Comparison of ENCODE assay signal across 17 cellular contexts in genomic region chr10:87506988-87507387, GRCh38. TPM values are rescaled to one million over a fixed set of nuclear protein-coding genes. Genes with fewer than 3 reads are reported as not detected.
A peak's percentile ranks its signal among the peaks of the same experiment; 100 is the strongest.
DNase-seq lines count a peak whose midpoint lies in the region; ATAC-seq, FAIRE-seq and TF ChIP-seq lines count a peak whose summit lies in the region.
"Had no signal": no experiment of that assay in that cellular context is flagged by ENCODE, and none has a peak within 500 bp of the region (broad histone marks: within the 10 kb centered on the region; RNA-seq: fewer than 3 reads in every experiment).

No MANE protein-coding gene starts in this region.

- POLR2A ChIA-PET in AG04450 (lab: Yijun Ruan, JAX) (no interaction called here), GM12878 (lab: Charles Lee) (no interaction called here)
- POLR2A ChIA-PET in naive thymus-derived CD8-positive, alpha-beta T cell (lab: Charles Lee) = no interaction called here
- POLR2A ChIA-PET in activated CD4-positive, alpha-beta T cell treated with anti-CD3 and anti-CD28 coated beads, Interleukin-2, amount 10 ng/mL, durations not matched to agents 7 days and 5 days (lab: Charles Lee) = no interaction called here

- H3K27me3 Mint-ChIP-seq in naive thymus-derived CD8-positive, alpha-beta T cell = peaks cover 0 to 3% (median under 1%) of the 10 kb centered on the region in 5 donors
- H3K27me3 Mint-ChIP-seq in activated CD4-positive, alpha-beta T cell treated with anti-CD3 and anti-CD28 coated beads, Interleukin-2, amount 10 ng/mL, durations not matched to agents 7 days and 5 days = peaks cover 3% of the 10 kb centered on the region

- H3K4me1 ChIP-seq in KMS-11 (ENCODE audit: low read depth, poor library complexity, severe bottlenecking) = peaks cover 46% of the 10 kb centered on the region
- no peaks in the 10 kb centered on the region for H3K4me1 ChIP-seq in GM12878 (ENCODE audit: control insufficient read depth, insufficient read depth, low read length)
- H3K4me1 ChIP-seq in right lobe of liver = peaks cover 0 to 38% (median 17%) of the 10 kb centered on the region in 4 donors
- peaks cover 25% of the 10 kb centered on the region for H3K4me1 ChIP-seq in body of pancreas

- H4K20me1 ChIP-seq in KMS-11 (ENCODE audit: insufficient read depth) (no peaks in the 10 kb centered on the region), GM12878 (ENCODE audit: control insufficient read depth, insufficient read depth) (no peaks in the 10 kb centered on the region)

- CTCF ChIA-PET in AG04450 (lab: Charles Lee) (interaction anchor here (0.5 to 1.0 kb wide), 2 partner anchors 292 to 568 kb away, joined by 4 to 6 read pairs; no protein-coding TSS in a partner anchor), GM12878 (lab: Yijun Ruan, JAX) (interaction anchor here (0.6 to 1.3 kb wide), 3 partner anchors 12 to 27 kb away, joined by 3 to 5 read pairs (median 4); no protein-coding TSS in a partner anchor)
- CTCF ChIA-PET in activated CD4-positive, alpha-beta T cell treated with anti-CD3 and anti-CD28 coated beads, Interleukin-2, amount 10 ng/mL, durations not matched to agents 7 days and 5 days (lab: Charles Lee) = interaction anchor here (1.1 kb wide), 1 partner anchor 12 kb away, joined by 3 read pairs; no protein-coding TSS in a partner anchor

- peak overlapping the region; percentile 99 for H3K4me2 ChIP-seq in KMS-11
- H3K4me2 ChIP-seq in GM12878 (ENCODE audit: control insufficient read depth, insufficient read depth) = peak overlapping the region; percentile 90; the same call in 1 of the 2 replicates

- no peak for TF ChIP-seq EP300 in GM12878 (IDR thresholded peaks at IDR 0.05; ENCODE audit: borderline replicate concordance in 1 of 2, control insufficient read depth in 1 of 2, low read depth in 2 of 2, low read length in 2 of 2)

- TF ChIP-seq CTCF in AG04450 (IDR thresholded peaks at IDR 0.05; ENCODE audit: low read depth, low read length) = no peak
- TF ChIP-seq CTCF in KMS-11 (conservative IDR thresholded peaks at IDR 0.05; ENCODE audit: low read depth, low read length) = no peak
- no peak for TF ChIP-seq CTCF in GM12878 (IDR thresholded peaks at IDR 0.05 in 2 of 3, conservative IDR thresholded peaks at IDR 0.05 in 1 of 3; ENCODE audit: control insufficient read depth in 2 of 3, extremely low read depth in 1 of 3, insufficient read depth in 1 of 3, low read depth in 3 of 3, low read length in 3 of 3)
- TF ChIP-seq CTCF in right lobe of liver (IDR thresholded peaks at IDR 0.05) = no peak
- TF ChIP-seq CTCF in body of pancreas (IDR thresholded peaks at IDR 0.05) = no peak

- peak overlapping the region; percentile 75 for H3K9ac ChIP-seq in KMS-11
- no peak overlapping the region for H3K9ac ChIP-seq in GM12878 (ENCODE audit: control insufficient read depth, insufficient read depth, low read length)
- H3K9ac ChIP-seq: parathyroid adenoma had no signal

- TF ChIP-seq RAD21 in GM12878 (IDR thresholded peaks at IDR 0.05; ENCODE audit: insufficient read depth, low read depth, low read length) = no peak

- H3K27ac ChIP-seq in AG04450 (ENCODE audit: low read depth, low read length) = no peak overlapping the region
- peak overlapping the region; percentile 77 for H3K27ac ChIP-seq in KMS-11
- no peak overlapping the region for H3K27ac ChIP-seq in GM12878 (ENCODE audit: control insufficient read depth, insufficient read depth)
- peak overlapping the region; percentile 2 to 84 (median 79) for H3K27ac ChIP-seq in right lobe of liver
- no peak overlapping the region for H3K27ac ChIP-seq in body of pancreas
- H3K27ac ChIP-seq: parathyroid adenoma, tibial artery had no signal

- H3K4me3 Mint-ChIP-seq in naive thymus-derived CD8-positive, alpha-beta T cell = peak overlapping the region in 1 of 10 donors; percentile 89
- no peak overlapping the region for H3K4me3 Mint-ChIP-seq in activated CD4-positive, alpha-beta T cell treated with anti-CD3 and anti-CD28 coated beads, Interleukin-2, amount 10 ng/mL, durations not matched to agents 7 days and 5 days

- in situ Hi-C loops in GM12878 (cut with MboI) = no loop called here

- H3K36me3 Mint-ChIP-seq in naive thymus-derived CD8-positive, alpha-beta T cell = peaks cover 5 to 34% (median 9%) of the 10 kb centered on the region in 3 donors
- H3K36me3 Mint-ChIP-seq in activated CD4-positive, alpha-beta T cell treated with anti-CD3 and anti-CD28 coated beads, Interleukin-2, amount 10 ng/mL, durations not matched to agents 7 days and 5 days (ENCODE audit: low read depth) = peaks cover 14% of the 10 kb centered on the region

- no peak overlapping the region for H2AFZ ChIP-seq in KMS-11 (ENCODE audit: low read depth)
- H2AFZ ChIP-seq in GM12878 (ENCODE audit: control insufficient read depth, low read depth, low read length) = no peak overlapping the region
- H2AFZ ChIP-seq: parathyroid adenoma had no signal

- no peaks in the 10 kb centered on the region for H3K27me3 ChIP-seq in AG04450 (ENCODE audit: control insufficient read depth, insufficient read depth, low read length)
- H3K27me3 ChIP-seq in KMS-11 (ENCODE audit: insufficient read depth, low read depth) = no peaks in the 10 kb centered on the region
- no peaks in the 10 kb centered on the region for H3K27me3 ChIP-seq in GM12878 (replicated peaks in 1 of 2; ENCODE audit: control insufficient read depth in 2 of 2, insufficient read depth in 2 of 2, low read length in 1 of 2)
- H3K27me3 ChIP-seq in right lobe of liver = no peaks in the 10 kb centered on the region
- H3K27me3 ChIP-seq in body of pancreas = no peaks in the 10 kb centered on the region
- H3K27me3 ChIP-seq: tibial artery had no signal

- DNase-seq in AG04450 (ENCODE audit: low read depth, low spot score) = no peak
- DNase-seq in GM12878 (ENCODE audit: low read depth, low spot score) = no peak
- DNase-seq in right lobe of liver = no peak
- no peak for DNase-seq in body of pancreas
- DNase-seq in COLO829 (ENCODE audit: low spot score) = no peak
- DNase-seq in naive thymus-derived CD8-positive, alpha-beta T cell = no peak
- DNase-seq in activated CD4-positive, alpha-beta T cell treated with anti-CD3 and anti-CD28 coated beads, Interleukin-2, amount 10 ng/mL, durations not matched to agents 7 days and 5 days = no peak
- DNase-seq: DMS153; KBM-7; NCI-H1930; SIG-M5; stimulated activated CD4-positive, alpha-beta T cell treated with anti-CD3 and anti-CD28 coated beads, Interleukin-15, amount 100 ng/mL, for 24 hours; tibial artery had no signal

- H3K9me3 ChIP-seq in AG04450 (ENCODE audit: control insufficient read depth, insufficient read depth, low read length) = no peaks in the 10 kb centered on the region; the same call in 1 of the 2 replicates
- H3K9me3 ChIP-seq in GM12878 (replicated peaks; ENCODE audit: control insufficient read depth, insufficient read depth, low read length) = no peaks in the 10 kb centered on the region
- no peaks in the 10 kb centered on the region for H3K9me3 ChIP-seq in right lobe of liver
- no peaks in the 10 kb centered on the region for H3K9me3 ChIP-seq in body of pancreas
- H3K9me3 ChIP-seq: tibial artery had no signal

- no peak for TF ChIP-seq POLR2A in GM12878 (IDR thresholded peaks at IDR 0.05; ENCODE audit: low read depth, low read length)
- TF ChIP-seq POLR2A in right lobe of liver (IDR thresholded peaks at IDR 0.05) = no peak
- TF ChIP-seq POLR2A in body of pancreas (IDR thresholded peaks at IDR 0.05) = no peak

- H3K79me2 ChIP-seq in KMS-11 (ENCODE audit: insufficient read depth, low read depth) (peaks cover 83% of the 10 kb centered on the region), GM12878 (ENCODE audit: control insufficient read depth, insufficient read depth, low read length) (peaks cover 10% of the 10 kb centered on the region)

- FAIRE-seq in GM12878 (lab: Jason Lieb, UNC) = no peak

- no peak overlapping the region for H3K27ac Mint-ChIP-seq in naive thymus-derived CD8-positive, alpha-beta T cell
- H3K27ac Mint-ChIP-seq in activated CD4-positive, alpha-beta T cell treated with anti-CD3 and anti-CD28 coated beads, Interleukin-2, amount 10 ng/mL, durations not matched to agents 7 days and 5 days = no peak overlapping the region

- H3K36me3 ChIP-seq in KMS-11 (ENCODE audit: insufficient read depth) (no peaks in the 10 kb centered on the region), GM12878 (ENCODE audit: control insufficient read depth in 2 of 2, insufficient read depth in 2 of 2, low read length in 1 of 2) (no peaks in the 10 kb centered on the region), right lobe of liver (peaks cover 0 to 27% (median 1%) of the 10 kb centered on the region in 4 donors), body of pancreas (replicated peaks in 1 of 2; ENCODE audit: insufficient read depth in 1 of 2, low read depth in 2 of 2) (peaks cover 0 to 2% of the 10 kb centered on the region in 2 donors)

- intact Hi-C loops in GM12878 (cut with micrococcal nuclease; ENCODE audit: unreplicated experiment) (no loop called here), right lobe of liver (cut with DNase I) (no loop called here), body of pancreas (cut with DNase I) (no loop called here)

- 0 out of 2 replicates have a peak overlapping the region, but pooled peaks have one; percentile 1 for H3K4me3 ChIP-seq in AG04450 (ENCODE audit: low read depth, low read length)
- peak overlapping the region; percentile 13 for H3K4me3 ChIP-seq in KMS-11 (IDR thresholded peaks at IDR 0.05; ENCODE audit: insufficient read depth, low read depth, low read length)
- 0 out of 2 replicates have a peak overlapping the region, but pooled peaks have one; percentile 88 for H3K4me3 ChIP-seq in GM12878
- H3K4me3 ChIP-seq in right lobe of liver = peak overlapping the region in 2 of 3 donors; percentile 95
- H3K4me3 ChIP-seq in body of pancreas = no peak overlapping the region

- ATAC-seq in GM12878 (no peak), right lobe of liver (no peak), body of pancreas (no peak)
- ATAC-seq in naive thymus-derived CD8-positive, alpha-beta T cell = no peak
- ATAC-seq: activated naive CD4-positive, alpha-beta T cell treated with anti-CD3 and anti-CD28 coated beads, Interleukin-2, amount 50 U/mL, for 72 hours; esophagus mucosa had no signal

- no TSS peak for BruUV-seq in GM12878 (replicated peaks; lab: Mats Ljungman, UMichigan)

- 73% methylated on average over 3 of the region's 3 CpGs for WGBS in GM12878 (ENCODE audit: insufficient coverage, insufficient replicate concordance, low lambda C conversion rate, missing lambda C conversion rate)
- 41% methylated on average over 3 of the region's 3 CpGs for WGBS in right lobe of liver (ENCODE audit: insufficient coverage, low coverage, low lambda C conversion rate, missing lambda C conversion rate)
- 80 to 83% methylated on average over 3 of the region's 3 CpGs for WGBS in body of pancreas, 2 donors

- no peaks in the 10 kb centered on the region for H3K9me3 Mint-ChIP-seq in naive thymus-derived CD8-positive, alpha-beta T cell
- no peaks in the 10 kb centered on the region for H3K9me3 Mint-ChIP-seq in activated CD4-positive, alpha-beta T cell treated with anti-CD3 and anti-CD28 coated beads, Interleukin-2, amount 10 ng/mL, durations not matched to agents 7 days and 5 days
- H3K9me3 Mint-ChIP-seq: activated naive CD4-positive, alpha-beta T cell treated with anti-CD3 and anti-CD28 coated beads, Interleukin-2, amount 50 U/mL, for 72 hours had no signal

- peaks cover 12 to 40% (median 27%) of the 10 kb centered on the region in 4 donors for H3K4me1 Mint-ChIP-seq in naive thymus-derived CD8-positive, alpha-beta T cell
- H3K4me1 Mint-ChIP-seq in activated CD4-positive, alpha-beta T cell treated with anti-CD3 and anti-CD28 coated beads, Interleukin-2, amount 10 ng/mL, durations not matched to agents 7 days and 5 days = peaks cover 31% of the 10 kb centered on the region

- SMC1A ChIA-PET in GM12878 (lab: Charles Lee; ENCODE audit: uncharacterized antibody, unreplicated experiment) = interaction anchor here (0.9 to 1.0 kb wide), 2 partner anchors 13 to 568 kb away, joined by 3 read pairs; no protein-coding TSS in a partner anchor

- RAD21 ChIA-PET in GM12878 (lab: Charles Lee; ENCODE audit: unreplicated experiment) = no interaction called here

RNA-seq across cellular contexts. Expression of gene MINPP1, which starts 2.3 kb away (rescaled TPM):
- polyA plus RNA-seq in AG04450 (2011; rRNA removed) (16.6 and 24.6 TPM in 2 replicates), GM12878 (2011; rRNA removed) (9.4 and 10.1 TPM in 2 replicates), GM12878 (2014; fragmentation: Illumina TruSeq; extraction: Trizol) (11.4 and 12.7 TPM in 2 replicates), GM12878 (2014; fragmentation: Nextera tagmentation; extraction: Ambion mirVana) (1 to 10 TPM; 3.9 to 5.4 TPM), GM12878 (2014; rRNA removed) (7.5 and 8.2 TPM in 2 replicates), GM12878 (2016; fragmentation: Nextera tagmentation; extraction: Ambion mirVana) (10 to 100 TPM; 25.2 to 29.2 TPM)
- 4.5 and 10.3 TPM in 2 replicates for polyA minus RNA-seq in AG04450 (2011; rRNA and poly(A)+ RNA removed)
- total RNA-seq in GM12878 (2013; cell fraction: nucleolus; rRNA removed) = 22.4 and 23.5 TPM in 2 replicates
- total RNA-seq in GM12878 (2014; rRNA removed) (11.2 and 12.6 TPM in 2 replicates), GM12878 (2014; rRNA removed; fragmentation: Illumina TruSeq; extraction: Trizol) (7.8 and 8.7 TPM in 2 replicates), GM12878 (2021) (12.7 and 14.5 TPM in 2 replicates), right lobe of liver (10 to 100 TPM; 14.4 to 28.2 (median 25.0) TPM), body of pancreas (10 to 100 TPM in 1 of 2 donors, 1 to 10 TPM in 1; 8.9 to 18.9 TPM)
- 2.2 TPM for polyA plus RNA-seq in GM12878 (2011; ENCODE audit: low read depth)
- polyA plus RNA-seq in GM12878 (2011; cell fraction: cytosol; rRNA removed) = 3.5 and 5.4 TPM in 2 replicates
- polyA plus RNA-seq in GM12878 (2011; cell fraction: nucleus; rRNA removed) = 4.8 and 6.8 TPM in 2 replicates
- polyA plus RNA-seq in GM12878 (2012) = 5.6 and 7.6 TPM in 2 replicates
- polyA minus RNA-seq in GM12878 (2011; rRNA and poly(A)+ RNA removed) = 3.9 and 5.4 TPM in 2 replicates
- polyA minus RNA-seq in GM12878 (2011; cell fraction: cytosol; rRNA and poly(A)+ RNA removed) = 2.9 and 4.0 TPM in 2 replicates
- 7.5 and 13.5 TPM in 2 replicates for polyA minus RNA-seq in GM12878 (2011; cell fraction: nucleus; rRNA and poly(A)+ RNA removed)
- total RNA-seq in naive thymus-derived CD8-positive, alpha-beta T cell = 1 to 10 TPM; 7.7 to 8.4 TPM
- polyA plus RNA-seq in naive thymus-derived CD8-positive, alpha-beta T cell = 1 to 10 TPM; 5.0 to 6.6 (median 6.0) TPM
- 1 to 10 TPM; 8.6 to 9.5 TPM for total RNA-seq in activated CD4-positive, alpha-beta T cell treated with anti-CD3 and anti-CD28 coated beads, Interleukin-2, amount 10 ng/mL, durations not matched to agents 7 days and 5 days

Comparison
In these comparisons a context has a peak if more than half of its experiments do, and no peak if none do; other contexts are left out.
1. H3K27ac ChIP-seq: peak in KMS-11 (single experiment) and right lobe of liver (3 of 3); none in AG04450 (single experiment), GM12878 (single experiment) and body of pancreas (0 of 4).
2. H3K4me3 ChIP-seq: peak in AG04450 (single experiment), KMS-11 (single experiment), GM12878 (single experiment) and right lobe of liver (2 of 3); none in body of pancreas (0 of 2).